8 cellular contexts compared by ENCODE assay signal in the genomic region with DNA sequence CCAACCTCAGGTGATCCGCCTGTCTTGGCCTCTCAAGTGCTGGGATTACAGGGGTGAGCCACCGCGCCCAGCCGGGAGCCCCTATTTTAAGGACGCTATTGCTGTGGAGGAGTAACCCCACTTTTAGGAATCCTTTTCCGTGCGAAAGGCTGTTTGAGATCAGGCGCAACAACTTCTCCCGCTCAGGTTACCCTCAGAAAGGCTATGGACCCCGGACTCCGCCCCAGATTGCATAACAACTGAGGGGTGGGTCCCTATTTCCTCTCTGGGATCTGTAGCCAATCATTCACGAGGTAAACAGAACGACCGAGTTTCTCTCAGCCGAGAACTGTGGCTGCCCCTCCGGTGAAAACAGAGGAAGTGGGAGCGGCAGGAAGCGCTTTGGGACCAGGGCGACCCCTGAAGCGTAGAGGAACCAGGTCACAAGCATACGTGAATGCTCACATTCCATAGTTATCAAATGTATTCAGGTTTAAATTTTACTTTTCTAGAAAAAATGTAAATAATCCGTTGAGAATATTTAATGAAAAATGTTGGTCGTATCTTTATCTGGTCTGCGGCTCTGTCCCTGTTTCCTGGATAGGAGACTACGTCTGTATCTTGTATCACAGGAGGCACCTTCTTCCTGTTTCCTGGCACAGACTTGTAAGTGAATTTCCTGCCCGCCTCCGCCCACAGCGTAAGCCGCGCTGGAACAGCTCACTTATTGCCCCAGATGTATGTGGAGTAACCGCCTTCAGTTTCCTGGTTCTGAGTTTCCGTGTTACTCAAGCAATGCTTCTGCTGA. TPM values are rescaled to one million over a fixed set of nuclear protein-coding genes. Genes with fewer than 3 reads are reported as not detected.
A peak's percentile ranks its signal among the peaks of the same experiment; 100 is the strongest.
DNase-seq lines count a peak whose midpoint lies in the region; ATAC-seq and TF ChIP-seq lines count a peak whose summit lies in the region.

No MANE protein-coding gene starts in this region.

- CTCF ChIA-PET in activated CD4-positive, alpha-beta T cell treated with anti-CD3 and anti-CD28 coated beads, Interleukin-2, amount 10 ng/mL, durations not matched to agents 7 days and 5 days (lab: Charles Lee), result interaction anchor here (0.5 to 1.3 kb wide), 4 partner anchors 11 to 71 kb away, joined by 3 to 4 read pairs (median 3); no protein-coding TSS in a partner anchor

- POLR2A ChIA-PET in activated CD4-positive, alpha-beta T cell treated with anti-CD3 and anti-CD28 coated beads, Interleukin-2, amount 10 ng/mL, durations not matched to agents 7 days and 5 days (lab: Charles Lee), result interaction anchor here (0.5 to 1.2 kb wide), 3 partner anchors 22 to 26 kb away, joined by 3 to 19 read pairs (median 11); no protein-coding TSS in a partner anchor

- H3K9me3 Mint-ChIP-seq in activated CD4-positive, alpha-beta T cell treated with anti-CD3 and anti-CD28 coated beads, Interleukin-2, amount 10 ng/mL, durations not matched to agents 7 days and 5 days, result peaks cover 14% of the 10 kb centered on the region

- H3K36me3 Mint-ChIP-seq in activated CD4-positive, alpha-beta T cell treated with anti-CD3 and anti-CD28 coated beads, Interleukin-2, amount 10 ng/mL, durations not matched to agents 7 days and 5 days (ENCODE audit: low read depth), result peaks cover 24% of the 10 kb centered on the region

- peak; percentile 71 for ATAC-seq in HG02884 (IDR thresholded peaks at IDR 0.05; ENCODE audit: unreplicated experiment)

- DNase-seq in NCI-H1417 (lab: John Stamatoyannopoulos, UW) (peak in 2 of 3 experiments; percentile 4 to 48), NCI-H1417 treated with DMSO at 0.1 percent for 48 hours (lab: John Stamatoyannopoulos, UW) (no peak), NCI-H226 (peak; percentile 88), coronary artery (ENCODE audit: low spot score) (peak; percentile 92), kidney glomerular epithelial cell (lab: John Stamatoyannopoulos, UW) (peak; percentile 81)
- DNase-seq in activated CD4-positive, alpha-beta T cell treated with anti-CD3 and anti-CD28 coated beads, Interleukin-2, amount 10 ng/mL, durations not matched to agents 7 days and 5 days, result peak; percentile 95
- peak; percentile 94 for DNase-seq in stimulated activated CD4-positive, alpha-beta T cell treated with anti-CD3 and anti-CD28 coated beads, Interleukin-15, amount 100 ng/mL, for 24 hours

- peak overlapping the region; percentile 99 for H3K27ac Mint-ChIP-seq in activated CD4-positive, alpha-beta T cell treated with anti-CD3 and anti-CD28 coated beads, Interleukin-2, amount 10 ng/mL, durations not matched to agents 7 days and 5 days

- H3K4me1 Mint-ChIP-seq in activated CD4-positive, alpha-beta T cell treated with anti-CD3 and anti-CD28 coated beads, Interleukin-2, amount 10 ng/mL, durations not matched to agents 7 days and 5 days, result peaks cover 52% of the 10 kb centered on the region

- no peak for TF ChIP-seq CTCF in coronary artery (IDR thresholded peaks at IDR 0.05)

- peak overlapping the region; percentile 84 for H3K4me3 Mint-ChIP-seq in activated CD4-positive, alpha-beta T cell treated with anti-CD3 and anti-CD28 coated beads, Interleukin-2, amount 10 ng/mL, durations not matched to agents 7 days and 5 days

- H3K27me3 Mint-ChIP-seq in activated CD4-positive, alpha-beta T cell treated with anti-CD3 and anti-CD28 coated beads, Interleukin-2, amount 10 ng/mL, durations not matched to agents 7 days and 5 days, result no peaks in the 10 kb centered on the region

- peak overlapping the region; percentile 59 for H3K4me3 ChIP-seq in coronary artery

- peak overlapping the region; percentile 65 to 82 for H3K27ac ChIP-seq in coronary artery

RNA-seq across cellular contexts. Expression of gene HLA-E, which starts 26.9 kb away (rescaled TPM):
- total RNA-seq in activated CD4-positive, alpha-beta T cell treated with anti-CD3 and anti-CD28 coated beads, Interleukin-2, amount 10 ng/mL, durations not matched to agents 7 days and 5 days, result 100 to 1,000 TPM; 706 to 753 TPM

RNA-seq across cellular contexts. Expression of gene GNL1, which starts 40.1 kb away (rescaled TPM):
- 10 to 100 TPM; 51.5 to 59.9 TPM for total RNA-seq in activated CD4-positive, alpha-beta T cell treated with anti-CD3 and anti-CD28 coated beads, Interleukin-2, amount 10 ng/mL, durations not matched to agents 7 days and 5 days

RNA-seq across cellular contexts. Expression of gene PRR3, which starts 40.9 kb away (rescaled TPM):
- total RNA-seq in activated CD4-positive, alpha-beta T cell treated with anti-CD3 and anti-CD28 coated beads, Interleukin-2, amount 10 ng/mL, durations not matched to agents 7 days and 5 days, result 10 to 100 TPM; 16.0 to 22.2 TPM

RNA-seq across cellular contexts. Expression of gene ABCF1, which starts 55.1 kb away (rescaled TPM):
- total RNA-seq in activated CD4-positive, alpha-beta T cell treated with anti-CD3 and anti-CD28 coated beads, Interleukin-2, amount 10 ng/mL, durations not matched to agents 7 days and 5 days, result 10 to 100 TPM; 72.2 to 78.0 TPM
